Comparison of ENCODE assay signal across 9 cellular contexts in the genomic region with DNA sequence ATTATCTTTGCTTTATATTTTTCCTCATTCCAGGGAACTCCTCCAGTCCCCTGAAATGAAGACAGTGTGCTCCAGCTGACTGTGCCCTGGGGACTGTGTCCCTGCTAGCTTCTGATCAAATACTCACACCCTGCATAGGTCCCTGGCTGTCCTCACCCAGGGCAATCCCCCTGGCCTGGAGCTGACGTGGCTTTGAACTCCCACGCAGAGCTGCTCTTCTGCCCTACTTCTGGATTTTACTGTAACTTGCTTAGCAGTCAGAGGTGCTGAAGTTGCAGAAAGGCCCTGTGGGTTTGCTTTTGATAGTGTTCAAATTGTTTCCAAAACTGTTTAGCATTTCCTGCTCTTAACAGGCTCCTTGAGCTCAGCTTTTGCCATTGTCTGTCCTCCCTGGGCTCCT.
DNase-seq lines count a peak whose midpoint lies in the region; ATAC-seq and TF ChIP-seq lines count a peak whose summit lies in the region.
"Had no signal": no experiment of that assay in that cellular context is flagged by ENCODE, and none has a peak within 500 bp of the region (broad histone marks: within the 10 kb centered on the region; RNA-seq: fewer than 3 reads in every experiment).

No MANE protein-coding gene starts in this region.

- H3K4me3 Mint-ChIP-seq in activated CD4-positive, alpha-beta memory T cell treated with anti-CD3 and anti-CD28 coated beads for 36 hours = no peak overlapping the region

- peaks cover 35% of the 10 kb centered on the region for H3K27me3 Mint-ChIP-seq in activated CD4-positive, alpha-beta memory T cell treated with anti-CD3 and anti-CD28 coated beads for 36 hours

- DNase-seq in activated CD4-positive, alpha-beta memory T cell treated with anti-CD3 and anti-CD28 coated beads for 36 hours = peak; percentile 90
- peak; percentile 55 for DNase-seq in fibroblast of mammary gland (ENCODE audit: low read depth)
- DNase-seq in stimulated activated CD8-positive, alpha-beta memory T cell treated with anti-CD3 and anti-CD28 coated beads, Interleukin-4, amount 100 ng/mL, for 24 hours (ENCODE audit: low read depth) = peak; percentile 56
- DNase-seq in left cardiac atrium = no peak
- DNase-seq in anterior cingulate cortex (lab: John Stamatoyannopoulos, UW) = no peak
- DNase-seq: adrenal gland had no signal

- TF ChIP-seq CTCF in fibroblast of mammary gland (conservative IDR thresholded peaks at IDR 0.05; ENCODE audit: control insufficient read depth, insufficient read depth, low read depth, low read length) = no peak

- CTCF ChIA-PET in activated CD4-positive, alpha-beta memory T cell treated with anti-CD3 and anti-CD28 coated beads for 36 hours (lab: Charles Lee) = interaction anchor here (0.7 to 1.6 kb wide), 4 partner anchors 26 to 100 kb away, joined by 3 read pairs; no protein-coding TSS in a partner anchor

- POLR2A ChIA-PET in activated CD4-positive, alpha-beta memory T cell treated with anti-CD3 and anti-CD28 coated beads for 36 hours (lab: Charles Lee) = interaction anchor here (0.7 kb wide), 1 partner anchor 50 kb away, joined by 4 read pairs; no protein-coding TSS in a partner anchor

- H3K4me3 ChIP-seq in fibroblast of mammary gland (ENCODE audit: control insufficient read depth, low read depth, low read length) = no peak overlapping the region
- H3K4me3 ChIP-seq: adrenal gland had no signal

- H3K36me3 Mint-ChIP-seq in activated CD4-positive, alpha-beta memory T cell treated with anti-CD3 and anti-CD28 coated beads for 36 hours = peaks cover 2% of the 10 kb centered on the region

- H3K9me3 Mint-ChIP-seq in activated CD4-positive, alpha-beta memory T cell treated with anti-CD3 and anti-CD28 coated beads for 36 hours = peaks cover 3% of the 10 kb centered on the region

- intact Hi-C loops in activated CD4-positive, alpha-beta memory T cell treated with anti-CD3 and anti-CD28 coated beads for 36 hours (cut with micrococcal nuclease) = loop anchor here (1.0 kb wide), 2 partner anchors 22 to 26 kb away; no protein-coding TSS in a partner anchor
- intact Hi-C loops in left cardiac atrium (cut with DNase I) = no loop called here

- H3K27ac Mint-ChIP-seq in activated CD4-positive, alpha-beta memory T cell treated with anti-CD3 and anti-CD28 coated beads for 36 hours = no peak overlapping the region

- peaks cover 22% of the 10 kb centered on the region for H3K4me1 Mint-ChIP-seq in activated CD4-positive, alpha-beta memory T cell treated with anti-CD3 and anti-CD28 coated beads for 36 hours (ENCODE audit: low read depth)

- peak; percentile 71 for ATAC-seq in HG03378 (IDR thresholded peaks at IDR 0.05; ENCODE audit: unreplicated experiment)
- no peak for ATAC-seq in GM19324 (IDR thresholded peaks at IDR 0.05; ENCODE audit: low FRiP score, unreplicated experiment)
- no peak for ATAC-seq in GM18520 (IDR thresholded peaks at IDR 0.05; ENCODE audit: unreplicated experiment)
- no peak for ATAC-seq in left cardiac atrium

Comparison
In these comparisons a context has a peak if more than half of its experiments do, and no peak if none do; other contexts are left out.
1. DNase-seq: peak in activated CD4-positive, alpha-beta memory T cell treated with anti-CD3 and anti-CD28 coated beads for 36 hours (single experiment), fibroblast of mammary gland (single experiment) and stimulated activated CD8-positive, alpha-beta memory T cell treated with anti-CD3 and anti-CD28 coated beads, Interleukin-4, amount 100 ng/mL, for 24 hours (single experiment); none in left cardiac atrium (single experiment) and anterior cingulate cortex (0 of 58).